8 cellular contexts compared by ENCODE assay signal in the genomic region with DNA sequence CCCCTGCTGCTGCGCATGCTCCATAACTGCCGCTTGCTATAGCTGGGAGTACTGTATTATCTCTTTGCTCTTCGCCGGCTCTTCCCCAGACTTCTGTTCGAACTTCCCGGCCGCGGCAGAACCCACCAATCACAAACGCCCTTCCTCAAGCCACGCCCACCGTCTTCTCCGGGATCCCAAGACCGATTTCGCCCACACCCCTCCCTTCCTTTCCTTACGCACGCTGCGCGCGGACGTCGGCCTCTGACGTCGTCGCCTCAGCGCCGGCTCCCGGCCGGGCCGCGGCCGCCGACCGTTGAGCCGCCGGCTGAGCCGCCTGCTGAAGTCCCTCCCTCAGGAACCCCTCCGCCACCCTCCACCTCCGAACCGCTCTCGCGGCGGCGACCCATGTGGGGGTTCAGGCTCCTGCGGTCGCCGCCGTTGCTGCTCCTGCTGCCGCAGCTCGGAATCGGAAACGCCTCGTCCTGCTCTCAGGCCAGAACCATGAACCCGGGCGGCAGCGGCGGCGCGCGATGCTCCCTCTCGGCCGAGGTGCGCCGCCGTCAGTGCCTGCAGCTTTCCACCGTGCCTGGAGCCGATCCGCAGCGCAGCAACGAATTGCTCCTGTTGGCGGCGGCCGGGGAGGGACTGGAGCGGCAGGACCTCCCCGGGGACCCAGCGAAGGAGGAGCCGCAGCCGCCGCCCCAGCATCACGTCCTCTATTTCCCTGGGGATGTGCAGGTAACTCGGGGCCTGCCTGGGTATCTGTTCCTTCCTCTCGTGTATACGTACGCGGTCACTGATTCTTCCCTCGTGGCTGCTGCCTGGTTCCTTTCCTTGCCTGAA. TPM values are rescaled to one million over a fixed set of nuclear protein-coding genes. Genes with fewer than 3 reads are reported as not detected.
DNase-seq lines count a peak whose midpoint lies in the region; ATAC-seq and TF ChIP-seq lines count a peak whose summit lies in the region.

A gene with protein sequence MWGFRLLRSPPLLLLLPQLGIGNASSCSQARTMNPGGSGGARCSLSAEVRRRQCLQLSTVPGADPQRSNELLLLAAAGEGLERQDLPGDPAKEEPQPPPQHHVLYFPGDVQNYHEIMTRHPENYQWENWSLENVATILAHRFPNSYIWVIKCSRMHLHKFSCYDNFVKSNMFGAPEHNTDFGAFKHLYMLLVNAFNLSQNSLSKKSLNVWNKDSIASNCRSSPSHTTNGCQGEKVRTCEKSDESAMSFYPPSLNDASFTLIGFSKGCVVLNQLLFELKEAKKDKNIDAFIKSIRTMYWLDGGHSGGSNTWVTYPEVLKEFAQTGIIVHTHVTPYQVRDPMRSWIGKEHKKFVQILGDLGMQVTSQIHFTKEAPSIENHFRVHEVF (plus strand): TSS at position 242 of the 825 bp plus-strand sequence. CDS start 146 bp downstream, at position 388.

- POLR2A ChIA-PET in activated naive CD8-positive, alpha-beta T cell treated with anti-CD3 and anti-CD28 coated beads, Interleukin-2, amount 10 ng/mL, durations not matched to agents 7 days and 5 days (lab: Charles Lee) = interaction anchor here (1.5 kb wide), 1 partner anchor 556 kb away, joined by 4 read pairs; no protein-coding TSS in a partner anchor

- WGBS in ovary, 3 donors = 0% methylated on average over 73 to 85 of the region's 85 CpGs
- whole genome bisulfite sequencing in thyroid gland, 2 donors = 0 to 1% methylated on average over 53 to 55 of the region's 85 CpGs

- peak within 1 kb of the TSS; percentile 97 for H3K4me3 ChIP-seq in SU-DHL-6 (ENCODE audit: insufficient read depth, low read length, poor library complexity, severe bottlenecking)
- peak within 1 kb of the TSS; percentile 92 for H3K4me3 ChIP-seq in ovary
- peak within 1 kb of the TSS; percentile 63 to 89 (median 87) for H3K4me3 ChIP-seq in thyroid gland (replicated peaks in 1 of 3)

- H3K9me3 Mint-ChIP-seq in activated naive CD8-positive, alpha-beta T cell treated with anti-CD3 and anti-CD28 coated beads, Interleukin-2, amount 10 ng/mL, durations not matched to agents 7 days and 5 days = no peaks in the 10 kb centered on the region

- peak within 1 kb of the TSS; percentile 89 for H2AFZ ChIP-seq in SU-DHL-6 (ENCODE audit: low read depth, low read length, severe bottlenecking)

- peak; percentile 94 for DNase-seq in GM10266 (ENCODE audit: extremely low spot score)
- DNase-seq in NCI-H1105 treated with DMSO at 0.1 percent for 48 hours (lab: John Stamatoyannopoulos, UW) = peak; percentile 97
- DNase-seq in activated naive CD8-positive, alpha-beta T cell treated with anti-CD3 and anti-CD28 coated beads, Interleukin-2, amount 10 ng/mL, durations not matched to agents 7 days and 5 days = peak; percentile 88
- peak; percentile 97 for DNase-seq in Right ventricle myocardium inferior (ENCODE audit: missing footprints)
- peak; percentile 93 to 98 (median 97) for DNase-seq in ovary
- peak; percentile 96 to 97 for DNase-seq in thyroid gland

- peaks cover 16% of the 10 kb centered on the region for H3K27me3 Mint-ChIP-seq in activated naive CD8-positive, alpha-beta T cell treated with anti-CD3 and anti-CD28 coated beads, Interleukin-2, amount 10 ng/mL, durations not matched to agents 7 days and 5 days

- TF ChIP-seq EP300 in ovary (IDR thresholded peaks at IDR 0.05) = no peak

- peak within 1 kb of the TSS; percentile 94 for H3K4me3 Mint-ChIP-seq in activated naive CD8-positive, alpha-beta T cell treated with anti-CD3 and anti-CD28 coated beads, Interleukin-2, amount 10 ng/mL, durations not matched to agents 7 days and 5 days

- TF ChIP-seq POLR2A in ovary (IDR thresholded peaks at IDR 0.05) (peak; percentile 84), thyroid gland (IDR thresholded peaks at IDR 0.05) (peak; percentile 38 to 92)

- peak within 1 kb of the TSS; percentile 69 for H3K27ac ChIP-seq in SU-DHL-6 (ENCODE audit: low read depth, low read length)
- peak within 1 kb of the TSS; percentile 94 to 99 for H3K27ac ChIP-seq in ovary
- H3K27ac ChIP-seq in thyroid gland = peak within 1 kb of the TSS; percentile 84 to 99 (median 99)

- no peaks in the 10 kb centered on the region; the same call in 1 of the 2 replicates for H3F3A ChIP-seq in SU-DHL-6 (ENCODE audit: insufficient read depth)

- peaks cover under 1% of the 10 kb centered on the region; the same call in 1 of the 2 replicates for H3K9me3 ChIP-seq in SU-DHL-6 (ENCODE audit: insufficient read depth, low read length)
- no peaks in the 10 kb centered on the region for H3K9me3 ChIP-seq in ovary
- H3K9me3 ChIP-seq in thyroid gland = no peaks in the 10 kb centered on the region

- peaks cover 29% of the 10 kb centered on the region for H3K4me1 Mint-ChIP-seq in activated naive CD8-positive, alpha-beta T cell treated with anti-CD3 and anti-CD28 coated beads, Interleukin-2, amount 10 ng/mL, durations not matched to agents 7 days and 5 days

- intact Hi-C loops in Right ventricle myocardium inferior (cut with DNase I) (loop anchor here (5.0 kb wide), 1 partner anchor 41 kb away; no protein-coding TSS in a partner anchor), ovary (cut with DNase I) (no loop called here), thyroid gland (cut with DNase I) (no loop called here)

- peaks cover 14% of the 10 kb centered on the region for H3K36me3 Mint-ChIP-seq in activated naive CD8-positive, alpha-beta T cell treated with anti-CD3 and anti-CD28 coated beads, Interleukin-2, amount 10 ng/mL, durations not matched to agents 7 days and 5 days

- H4K20me1 ChIP-seq in SU-DHL-6 (ENCODE audit: low read depth, low read length) = peaks cover 3% of the 10 kb centered on the region; the same call in 1 of the 2 replicates

- TF ChIP-seq CTCF in GM10266 (IDR thresholded peaks at IDR 0.05; ENCODE audit: control insufficient read depth, insufficient read depth, low read depth, missing control alignments) = no peak
- TF ChIP-seq CTCF in SU-DHL-6 (IDR thresholded peaks at IDR 0.05; ENCODE audit: insufficient read depth, low read length, poor library complexity, severe bottlenecking) = no peak
- TF ChIP-seq CTCF in ovary (IDR thresholded peaks at IDR 0.05) = no peak
- peak in 1 of 6 experiments; percentile 23 for TF ChIP-seq CTCF in thyroid gland (IDR thresholded peaks at IDR 0.05)

- H3K36me3 ChIP-seq in SU-DHL-6 (ENCODE audit: low read length) = peaks cover 22% of the 10 kb centered on the region
- H3K36me3 ChIP-seq in ovary = no peaks in the 10 kb centered on the region
- H3K36me3 ChIP-seq in thyroid gland = no peaks in the 10 kb centered on the region

- H3K79me2 ChIP-seq in SU-DHL-6 (ENCODE audit: insufficient read depth, low read length) = peaks cover 54% of the 10 kb centered on the region

- no peaks in the 10 kb centered on the region for H3K9me2 ChIP-seq in SU-DHL-6 (replicated peaks; ENCODE audit: insufficient read depth, low read length)

- no peaks in the 10 kb centered on the region for H3K27me3 ChIP-seq in SU-DHL-6 (ENCODE audit: low read length)
- H3K27me3 ChIP-seq in ovary = no peaks in the 10 kb centered on the region
- H3K27me3 ChIP-seq in thyroid gland = no peaks in the 10 kb centered on the region

- peak within 1 kb of the TSS; percentile 94 for H3K27ac Mint-ChIP-seq in activated naive CD8-positive, alpha-beta T cell treated with anti-CD3 and anti-CD28 coated beads, Interleukin-2, amount 10 ng/mL, durations not matched to agents 7 days and 5 days

- peak; percentile 94 for ATAC-seq in HG02642 (IDR thresholded peaks at IDR 0.05; ENCODE audit: poor library complexity, unreplicated experiment)
- ATAC-seq in activated naive CD8-positive, alpha-beta T cell treated with anti-CD3 and anti-CD28 coated beads, Interleukin-2, amount 10 ng/mL, durations not matched to agents 7 days and 5 days (ENCODE audit: low read depth) = peak; percentile 88
- ATAC-seq in Right ventricle myocardium inferior = peak; percentile 99

- peak within 1 kb of the TSS; percentile 97 for H3K4me2 ChIP-seq in SU-DHL-6 (ENCODE audit: low read depth, low read length, poor library complexity, severe bottlenecking)

- H3K4me1 ChIP-seq in ovary (ENCODE audit: insufficient read depth) (peaks cover 3% of the 10 kb centered on the region), thyroid gland (peaks cover 14 to 15% of the 10 kb centered on the region in 2 donors)

- peak within 1 kb of the TSS; percentile 94 for H3K9ac ChIP-seq in SU-DHL-6 (ENCODE audit: low read length)

RNA-seq across cellular contexts. Expression of the gene that starts here (rescaled TPM):
- total RNA-seq in activated naive CD8-positive, alpha-beta T cell treated with anti-CD3 and anti-CD28 coated beads, Interleukin-2, amount 10 ng/mL, durations not matched to agents 7 days and 5 days = 10 to 100 TPM; 15.7 to 15.8 TPM
- total RNA-seq in Right ventricle myocardium inferior (8.0 TPM), ovary (10 to 100 TPM in 3 of 7 donors, 1 to 10 TPM in 4; 7.5 to 12.6 (median 9.9) TPM), thyroid gland (10 to 100 TPM; 11.3 to 12.8 (median 12.3) TPM)
- 1 to 10 TPM; 4.4 to 4.8 TPM for polyA plus RNA-seq in ovary

Comparison
In these comparisons a context has a peak if more than half of its experiments do, and no peak if none do; other contexts are left out.
1. Peak in every context shown above with its lines: DNase-seq, ATAC-seq, H3K4me3 ChIP-seq and H3K27ac ChIP-seq.